ENCODE assay signal across 23 cellular contexts in the genomic region with DNA sequence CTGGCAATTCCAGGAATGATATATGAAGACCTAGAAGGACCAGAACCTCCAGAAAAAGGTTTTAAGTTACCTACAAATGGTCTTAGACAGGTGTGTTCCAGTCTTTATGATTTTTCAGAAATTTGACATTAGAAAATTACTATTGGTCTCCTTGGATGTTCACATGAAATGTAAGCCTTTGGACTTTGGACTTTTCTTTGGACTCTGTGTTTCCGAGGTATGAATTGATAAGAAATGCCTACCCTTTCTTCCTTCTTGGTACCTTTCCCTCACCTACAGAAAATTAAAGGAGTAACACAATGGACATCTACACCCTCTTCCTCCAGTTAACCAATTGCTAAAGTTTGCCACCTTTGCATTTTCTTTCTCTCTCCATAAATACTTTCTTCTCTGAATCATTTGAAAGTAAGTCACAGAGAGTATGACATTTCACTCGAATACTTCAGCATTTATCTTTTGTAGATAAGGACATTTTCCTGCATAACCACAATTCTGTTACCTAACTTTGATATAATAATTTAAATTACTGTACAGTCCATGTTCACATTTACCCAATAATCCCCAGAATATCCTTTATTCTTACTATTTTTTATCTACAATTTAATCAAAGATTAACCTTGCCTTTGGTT.
"Had no signal": no experiment of that assay in that cellular context is flagged by ENCODE, and none has a peak within 500 bp of the region (broad histone marks: within the 10 kb centered on the region; RNA-seq: fewer than 3 reads in every experiment).

No MANE protein-coding gene starts in this region.

- H3K4me3 ChIP-seq: breast epithelium, K562 had no signal

- H3K4me1 Mint-ChIP-seq: WTC11 had no signal

- DNase-seq: activated CD4-positive, alpha-beta memory T cell treated with anti-CD3 and anti-CD28 coated beads for 36 hours; activated CD4-positive, alpha-beta T cell treated with anti-CD3 and anti-CD28 coated beads, Interleukin-2, amount 10 ng/mL, durations not matched to agents 24 days and 14 days; activated CD4-positive, CD25-positive, alpha-beta regulatory T cell treated with anti-CD3 and anti-CD28 coated beads, Interleukin-2, amount 50 U/mL, for 72 hours; activated CD8-positive, alpha-beta memory T cell treated with anti-CD3 and anti-CD28 coated beads for 24 hours; activated naive CD4-positive, alpha-beta T cell treated with anti-CD3 and anti-CD28 coated beads, Interleukin-2, amount 50 U/mL, for 16 hours; activated T-cell treated with anti-CD3 and anti-CD28 coated beads, Interleukin-2, amount 50 U/mL, for 4 hours; aorta; caudate nucleus; Karpas-422; MM.1S; NCI-H1105; NCI-H1436; NCI-H1694 treated with DMSO at 0.1 percent for 48 hours; NCI-H2029 treated with DMSO at 0.1 percent for 48 hours; NCI-H345; NCI-H510A; NCI-H526 treated with DMSO at 0.1 percent for 48 hours; NCI-H82; SIG-M5; T-cell had no signal

- H3K4me1 ChIP-seq: breast epithelium had no signal

- H3K27me3 ChIP-seq: breast epithelium had no signal

- H3K4me3 Mint-ChIP-seq: activated CD4-positive, alpha-beta memory T cell treated with anti-CD3 and anti-CD28 coated beads for 36 hours; activated CD4-positive, alpha-beta T cell treated with anti-CD3 and anti-CD28 coated beads, Interleukin-2, amount 10 ng/mL, durations not matched to agents 24 days and 14 days; activated T-cell treated with anti-CD3 and anti-CD28 coated beads, Interleukin-2, amount 50 U/mL, for 4 hours; T-cell; WTC11 had no signal

- H3K27me3 Mint-ChIP-seq: activated CD4-positive, alpha-beta memory T cell treated with anti-CD3 and anti-CD28 coated beads for 36 hours; activated CD4-positive, alpha-beta T cell treated with anti-CD3 and anti-CD28 coated beads, Interleukin-2, amount 10 ng/mL, durations not matched to agents 24 days and 14 days; T-cell had no signal

- H3K9me3 Mint-ChIP-seq: activated CD4-positive, alpha-beta memory T cell treated with anti-CD3 and anti-CD28 coated beads for 36 hours; activated CD4-positive, alpha-beta T cell treated with anti-CD3 and anti-CD28 coated beads, Interleukin-2, amount 10 ng/mL, durations not matched to agents 24 days and 14 days; activated T-cell treated with anti-CD3 and anti-CD28 coated beads, Interleukin-2, amount 50 U/mL, for 4 hours; T-cell; WTC11 had no signal

- ATAC-seq: activated T-cell treated with anti-CD3 and anti-CD28 coated beads, Interleukin-2, amount 50 U/mL, for 4 hours; K562; T-cell; WTC11 had no signal

- H3K27ac Mint-ChIP-seq: activated CD4-positive, alpha-beta memory T cell treated with anti-CD3 and anti-CD28 coated beads for 36 hours; activated CD4-positive, alpha-beta T cell treated with anti-CD3 and anti-CD28 coated beads, Interleukin-2, amount 10 ng/mL, durations not matched to agents 24 days and 14 days; WTC11 had no signal

- FAIRE-seq: K562 had no signal

- H3K9me3 ChIP-seq: breast epithelium had no signal

- H3K27ac ChIP-seq: breast epithelium had no signal
